ENCODE assay signal across 17 cellular contexts in genomic region chr5:138817241-138817640, GRCh38. TPM values are rescaled to one million over a fixed set of nuclear protein-coding genes. Genes with fewer than 3 reads are reported as not detected.
DNase-seq lines count a peak whose midpoint lies in the region; ATAC-seq and TF ChIP-seq lines count a peak whose summit lies in the region.
"Had no signal": no experiment of that assay in that cellular context is flagged by ENCODE, and none has a peak within 500 bp of the region (broad histone marks: within the 10 kb centered on the region; RNA-seq: fewer than 3 reads in every experiment).

No MANE protein-coding gene starts in this region.

- peaks cover 10% of the 10 kb centered on the region for H3F3A ChIP-seq in smooth muscle cell (ENCODE audit: low read depth)

- CTCF ChIA-PET in HEK293 (lab: Yijun Ruan, JAX), result interaction anchor here (1.7 kb wide), 1 partner anchor 28 kb away, joined by 6 read pairs; no protein-coding TSS in a partner anchor

- H3K27ac ChIP-seq in HEK293 (ENCODE audit: extremely low read depth, low read depth, low read length) (no peak overlapping the region), smooth muscle cell (ENCODE audit: low read depth) (peak overlapping the region; percentile 42)

- peaks cover 97% of the 10 kb centered on the region for H4K20me1 ChIP-seq in smooth muscle cell (ENCODE audit: low read depth)

- H2AFZ ChIP-seq in smooth muscle cell (ENCODE audit: low read depth), result no peak overlapping the region

- no peaks in the 10 kb centered on the region for H3K27me3 ChIP-seq in smooth muscle cell (ENCODE audit: low read depth)

- H3K4me2 ChIP-seq in smooth muscle cell, result no peak overlapping the region

- H3K79me2 ChIP-seq in smooth muscle cell (ENCODE audit: low read depth), result peaks cover 99% of the 10 kb centered on the region

- no peak for ATAC-seq in HG03039 (IDR thresholded peaks at IDR 0.05; ENCODE audit: unreplicated experiment)

- WGBS in smooth muscle cell (ENCODE audit: low lambda C conversion rate), result 98% methylated on average over 1 of the region's 1 CpG

- H3K36me3 Mint-ChIP-seq in chondrocyte (ENCODE audit: low read depth), result peaks cover 20% of the 10 kb centered on the region

- no peak overlapping the region for H3K4me3 Mint-ChIP-seq in chondrocyte (ENCODE audit: unreplicated experiment)
- H3K4me3 Mint-ChIP-seq: CD4-positive, alpha-beta memory T cell had no signal

- no peaks in the 10 kb centered on the region for H3K27me3 Mint-ChIP-seq in chondrocyte (ENCODE audit: low read depth)
- H3K27me3 Mint-ChIP-seq: CD4-positive, alpha-beta memory T cell had no signal

- no peaks in the 10 kb centered on the region for H3K4me1 ChIP-seq in HEK293 (ENCODE audit: control insufficient read depth, insufficient read depth, low read length)
- no peaks in the 10 kb centered on the region for H3K4me1 ChIP-seq in smooth muscle cell (ENCODE audit: low read depth)

- H3K9me3 ChIP-seq in HEK293 (ENCODE audit: control insufficient read depth, insufficient read depth, low read depth, low read length), result no peaks in the 10 kb centered on the region
- no peaks in the 10 kb centered on the region for H3K9me3 ChIP-seq in smooth muscle cell (replicated peaks; ENCODE audit: low read depth)

- DNase-seq in chondrocyte (ENCODE audit: low spot score) (no peak), smooth muscle cell (lab: John Stamatoyannopoulos, UW; ENCODE audit: unreplicated experiment) (no peak), NCI-H774 (lab: John Stamatoyannopoulos, UW) (no peak), HuH-7 (ENCODE audit: low spot score) (no peak)
- DNase-seq: C1 segment of cervical spinal cord; Calu3; CD4-positive, alpha-beta memory T cell; COR-L47; DMS53; DMS79 treated with DMSO at 0.1 percent for 48 hours; GF-D8; H7 had no signal

- H3K4me3 ChIP-seq in HEK293 (ENCODE audit: low read depth, low read length) (no peak overlapping the region), smooth muscle cell (no peak overlapping the region)

- TF ChIP-seq CTCF in HEK293 (tag by site-specific recombination; IDR thresholded peaks at IDR 0.05) (no peak), chondrocyte (IDR thresholded peaks at IDR 0.05) (no peak), smooth muscle cell (IDR thresholded peaks at IDR 0.05; ENCODE audit: borderline replicate concordance, insufficient read depth, poor library complexity, severe bottlenecking) (no peak)

- no peak overlapping the region for H3K9ac ChIP-seq in smooth muscle cell (ENCODE audit: low read depth)

- POLR2A ChIA-PET in HEK293 (lab: Yijun Ruan, JAX), result no interaction called here

- H3K4me1 Mint-ChIP-seq in chondrocyte (ENCODE audit: low read depth), result peaks cover 61% of the 10 kb centered on the region

- H3K36me3 ChIP-seq in HEK293 (ENCODE audit: control insufficient read depth in 2 of 2, insufficient read depth in 1 of 2, low read length in 2 of 2) (peaks cover 27 to 40% of the 10 kb centered on the region in 2 experiments), smooth muscle cell (ENCODE audit: low read depth) (peaks cover 6% of the 10 kb centered on the region)

- H3K9me3 Mint-ChIP-seq in chondrocyte (ENCODE audit: low read depth), result peaks cover 3% of the 10 kb centered on the region
- H3K9me3 Mint-ChIP-seq: CD4-positive, alpha-beta memory T cell had no signal

- H3K27ac Mint-ChIP-seq in chondrocyte (ENCODE audit: unreplicated experiment), result peak overlapping the region; percentile 88
- H3K27ac Mint-ChIP-seq: CD4-positive, alpha-beta memory T cell had no signal

TF ChIP-seq in HEK293, 187 proteins besides CTCF, POLR2A, EP300 and RAD21:
- TF ChIP-seq KLF1 (tag by site-specific recombination; IDR thresholded peaks at IDR 0.05) (no peak), ZNF558 (tag by site-specific recombination; IDR thresholded peaks at IDR 0.05) (peak; percentile 96)

RNA-seq across cellular contexts. Expression of gene LRRTM2, which starts 57.9 kb away (rescaled TPM):
- total RNA-seq in chondrocyte (0.19 TPM in 1 of 3 replicates, not detected in the others), smooth muscle cell (0.22 and 0.81 TPM in 2 replicates)
- polyA plus RNA-seq in smooth muscle cell, result 0.76 and 0.95 TPM in 2 replicates
- total RNA-seq: A172; Calu3; CD4-positive, alpha-beta memory T cell; G401; H1; H7 had no signal
- polyA plus RNA-seq: CD4-positive, alpha-beta memory T cell; H1 had no signal
